In genomic region chr2:69356471-69356870, GRCh38 we compare ENCODE assay signal across 25 cellular contexts.
"Had no signal": no experiment of that assay in that cellular context is flagged by ENCODE, and none has a peak within 500 bp of the region (broad histone marks: within the 10 kb centered on the region; RNA-seq: fewer than 3 reads in every experiment).

No MANE protein-coding gene starts in this region.

- DNase-seq: cortex of kidney; foreskin fibroblast; gastrocnemius medialis; head of caudate nucleus; left cardiac atrium; left ventricle myocardium inferior; lower lobe of right lung; natural killer cell; occipital lobe; ovary; posterior cingulate gyrus; psoas muscle; right cardiac atrium; spleen; stimulated activated CD4-positive, alpha-beta T cell treated with anti-CD3 and anti-CD28 coated beads, Interleukin-4, amount 100 ng/mL, for 4 hours; stimulated activated naive B cell treated with anti-CD40 and anti-IgM and Interleukin-4, amounts not matched to agents 10 μg/mL and 1 μg/mL and 100 μg/mL, for 72 hours; transverse colon; upper lobe of right lung; uterus had no signal

- H3K4me1 Mint-ChIP-seq: memory B cell; natural killer cell; stimulated activated naive B cell treated with anti-CD40 and anti-IgM and Interleukin-4, amounts not matched to agents 10 μg/mL and 1 μg/mL and 100 μg/mL, for 72 hours had no signal

- H3K27me3 Mint-ChIP-seq: memory B cell; stimulated activated naive B cell treated with anti-CD40 and anti-IgM and Interleukin-4, amounts not matched to agents 10 μg/mL and 1 μg/mL and 100 μg/mL, for 72 hours; stimulated activated naive CD8-positive, alpha-beta T cell treated with anti-CD3 and anti-CD28 coated beads, Interleukin-15, Interleukin-2, amounts not matched to agents 100 ng/mL and 50 ng/mL, for 24 hours had no signal

- H3K4me3 Mint-ChIP-seq: memory B cell; natural killer cell; stimulated activated naive B cell treated with anti-CD40 and anti-IgM and Interleukin-4, amounts not matched to agents 10 μg/mL and 1 μg/mL and 100 μg/mL, for 72 hours; stimulated activated naive CD8-positive, alpha-beta T cell treated with anti-CD3 and anti-CD28 coated beads, Interleukin-15, Interleukin-2, amounts not matched to agents 100 ng/mL and 50 ng/mL, for 24 hours had no signal

- ATAC-seq: esophagus mucosa; gastrocnemius medialis; left cardiac atrium; lower lobe of right lung; natural killer cell; psoas muscle; right cardiac atrium; stimulated activated naive B cell treated with anti-CD40 and anti-IgM and Interleukin-4, amounts not matched to agents 10 μg/mL and 1 μg/mL and 100 μg/mL, for 72 hours; upper lobe of right lung had no signal

- H3K27ac ChIP-seq: epithelial cell of prostate, gastrocnemius medialis, hepatocyte, left ventricle myocardium inferior, lower lobe of right lung, ovary, psoas muscle, skin epidermis, spleen, transverse colon, upper lobe of right lung, uterus had no signal

- H3K9me3 ChIP-seq: gastrocnemius medialis, left ventricle myocardium inferior, lower lobe of right lung, ovary, psoas muscle, spleen, transverse colon, upper lobe of right lung, uterus had no signal

- H3K27me3 ChIP-seq: gastrocnemius medialis, hepatocyte, ovary, spleen, transverse colon, upper lobe of right lung, uterus had no signal

- H3K36me3 ChIP-seq: ovary, uterus had no signal

- H3K4me3 ChIP-seq: gastrocnemius medialis, hepatocyte, left ventricle myocardium inferior, lower lobe of right lung, ovary, psoas muscle, skin epidermis, spleen, transverse colon, upper lobe of right lung, uterus had no signal

- H3K4me1 ChIP-seq: left ventricle myocardium inferior, lower lobe of right lung, psoas muscle, spleen, transverse colon, upper lobe of right lung, uterus had no signal

- H3K27ac Mint-ChIP-seq: memory B cell; natural killer cell; stimulated activated naive B cell treated with anti-CD40 and anti-IgM and Interleukin-4, amounts not matched to agents 10 μg/mL and 1 μg/mL and 100 μg/mL, for 72 hours; stimulated activated naive CD8-positive, alpha-beta T cell treated with anti-CD3 and anti-CD28 coated beads, Interleukin-15, Interleukin-2, amounts not matched to agents 100 ng/mL and 50 ng/mL, for 24 hours had no signal
